18 cellular contexts compared by ENCODE assay signal in the genomic region with DNA sequence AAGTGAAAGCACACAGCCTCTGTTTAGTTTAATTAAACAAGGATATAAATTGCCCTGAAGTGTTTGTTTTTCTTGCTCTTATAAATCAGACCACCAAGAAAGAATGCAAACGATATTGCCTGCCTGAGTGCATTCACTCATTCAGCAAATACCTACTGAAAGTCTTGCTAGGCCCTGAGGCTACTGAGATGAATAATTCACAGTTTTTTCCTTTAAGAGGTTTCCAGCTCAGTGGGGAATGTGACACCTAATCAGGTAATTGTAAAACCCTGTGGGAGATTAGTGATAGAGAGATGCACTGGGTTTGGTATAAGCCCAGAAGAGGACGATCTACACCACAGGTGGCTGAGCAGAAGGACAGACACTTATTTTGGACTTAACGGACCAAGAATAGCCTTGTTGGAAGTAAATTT.
DNase-seq lines count a peak whose midpoint lies in the region; ATAC-seq and TF ChIP-seq lines count a peak whose summit lies in the region.
"Had no signal": no experiment of that assay in that cellular context is flagged by ENCODE, and none has a peak within 500 bp of the region (broad histone marks: within the 10 kb centered on the region; RNA-seq: fewer than 3 reads in every experiment).

No MANE protein-coding gene starts in this region.

- no peak overlapping the region for H3K4me3 ChIP-seq in epithelial cell of proximal tubule (ENCODE audit: low read depth, low read length)
- H3K4me3 ChIP-seq: HAP-1, mucosa of descending colon, pancreas, upper lobe of left lung had no signal

- DNase-seq in NCI-H146 (lab: John Stamatoyannopoulos, UW), result peak; percentile 32
- no peak for DNase-seq in NCI-H146 treated with DMSO at 0.1 percent for 48 hours (lab: John Stamatoyannopoulos, UW; ENCODE audit: unreplicated experiment)
- DNase-seq in NCI-H524 treated with DMSO at 0.1 percent for 48 hours (lab: John Stamatoyannopoulos, UW), result peak; percentile 38
- peak; percentile 48 for DNase-seq in epithelial cell of proximal tubule (ENCODE audit: low read depth)
- peak; percentile 99 for DNase-seq in renal cortical epithelial cell (ENCODE audit: low read depth)
- no peak for DNase-seq in putamen (ENCODE audit: low spot score)
- no peak for DNase-seq in dermis blood vessel endothelial cell
- DNase-seq: activated CD4-positive, CD25-positive, alpha-beta regulatory T cell; activated gamma-delta T cell treated with Interleukin-2 at 50 U/mL for 16 hours; CD4-positive, CD25-positive, alpha-beta regulatory T cell; mucosa of descending colon; pancreas; small intestine; T-helper 1 cell; upper lobe of left lung had no signal

- no peak for ATAC-seq in HG03097 (IDR thresholded peaks at IDR 0.05; ENCODE audit: low FRiP score, unreplicated experiment)
- ATAC-seq: mucosa of descending colon; pancreas; stimulated activated memory B cell treated with anti-CD40 and anti-IgM and Interleukin-4, amounts not matched to agents 10 μg/mL and 1 μg/mL and 100 μg/mL, for 72 hours had no signal

- TF ChIP-seq CTCF in epithelial cell of proximal tubule (conservative IDR thresholded peaks at IDR 0.05; ENCODE audit: low read depth, low read length), result no peak

Comparison
In these comparisons a context has a peak if more than half of its experiments do, and no peak if none do; other contexts are left out.
1. DNase-seq: peak in NCI-H146 (single experiment), NCI-H524 treated with DMSO at 0.1 percent for 48 hours (single experiment), epithelial cell of proximal tubule (single experiment) and renal cortical epithelial cell (single experiment); none in NCI-H146 treated with DMSO at 0.1 percent for 48 hours (single experiment), putamen (single experiment) and dermis blood vessel endothelial cell (single experiment).